Comparison of ENCODE assay signal across 18 cellular contexts in the genomic region with DNA sequence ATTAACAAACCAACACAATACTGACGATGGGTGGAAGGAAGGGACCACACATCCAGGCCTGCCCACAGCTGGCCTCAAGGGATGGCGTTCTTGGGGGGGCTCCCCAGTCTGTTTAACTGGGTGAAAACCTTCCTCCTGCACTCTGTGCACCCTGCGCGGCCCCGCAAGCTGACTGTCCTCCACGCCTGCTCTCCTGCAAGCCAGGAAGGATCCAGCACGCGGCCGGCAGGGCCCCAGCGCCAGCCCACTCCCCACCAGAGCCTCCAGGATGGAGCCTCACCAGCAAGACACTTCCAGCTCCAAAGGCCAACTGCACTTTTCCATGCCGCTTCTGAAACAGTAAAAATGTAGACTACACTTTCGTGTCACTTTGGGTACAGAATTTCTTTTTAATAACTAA.
"Had no signal": no experiment of that assay in that cellular context is flagged by ENCODE, and none has a peak within 500 bp of the region (broad histone marks: within the 10 kb centered on the region; RNA-seq: fewer than 3 reads in every experiment).

No MANE protein-coding gene starts in this region.

- H3K27me3 Mint-ChIP-seq: memory B cell; naive thymus-derived CD4-positive, alpha-beta T cell had no signal

- H3K9me3 Mint-ChIP-seq: memory B cell; naive thymus-derived CD4-positive, alpha-beta T cell had no signal

- FAIRE-seq: endometrium, keratinocyte, urothelium cell line had no signal

- H3K4me3 Mint-ChIP-seq: memory B cell; naive thymus-derived CD4-positive, alpha-beta T cell had no signal

- H3K27ac Mint-ChIP-seq: memory B cell had no signal

- DNase-seq: effector memory CD4-positive, alpha-beta T cell; gastrocnemius medialis; heart right ventricle; hypothalamus; left ventricle myocardium inferior; lower lobe of right lung; naive thymus-derived CD4-positive, alpha-beta T cell; psoas muscle; sigmoid colon; stimulated activated CD4-positive, alpha-beta T cell treated with anti-CD3 and anti-CD28 coated beads, Interleukin-12 subunit alpha, Interleukin-12 subunit beta, amount 100 ng/mL, for 4 hours; stimulated activated naive CD4-positive, alpha-beta T cell; stomach; substantia nigra; trophoblast cell had no signal

- ATAC-seq: gastrocnemius medialis; heart right ventricle; lower lobe of right lung; naive thymus-derived CD4-positive, alpha-beta T cell; psoas muscle had no signal
